Comparison of ENCODE assay signal across 8 cellular contexts in the genomic region with DNA sequence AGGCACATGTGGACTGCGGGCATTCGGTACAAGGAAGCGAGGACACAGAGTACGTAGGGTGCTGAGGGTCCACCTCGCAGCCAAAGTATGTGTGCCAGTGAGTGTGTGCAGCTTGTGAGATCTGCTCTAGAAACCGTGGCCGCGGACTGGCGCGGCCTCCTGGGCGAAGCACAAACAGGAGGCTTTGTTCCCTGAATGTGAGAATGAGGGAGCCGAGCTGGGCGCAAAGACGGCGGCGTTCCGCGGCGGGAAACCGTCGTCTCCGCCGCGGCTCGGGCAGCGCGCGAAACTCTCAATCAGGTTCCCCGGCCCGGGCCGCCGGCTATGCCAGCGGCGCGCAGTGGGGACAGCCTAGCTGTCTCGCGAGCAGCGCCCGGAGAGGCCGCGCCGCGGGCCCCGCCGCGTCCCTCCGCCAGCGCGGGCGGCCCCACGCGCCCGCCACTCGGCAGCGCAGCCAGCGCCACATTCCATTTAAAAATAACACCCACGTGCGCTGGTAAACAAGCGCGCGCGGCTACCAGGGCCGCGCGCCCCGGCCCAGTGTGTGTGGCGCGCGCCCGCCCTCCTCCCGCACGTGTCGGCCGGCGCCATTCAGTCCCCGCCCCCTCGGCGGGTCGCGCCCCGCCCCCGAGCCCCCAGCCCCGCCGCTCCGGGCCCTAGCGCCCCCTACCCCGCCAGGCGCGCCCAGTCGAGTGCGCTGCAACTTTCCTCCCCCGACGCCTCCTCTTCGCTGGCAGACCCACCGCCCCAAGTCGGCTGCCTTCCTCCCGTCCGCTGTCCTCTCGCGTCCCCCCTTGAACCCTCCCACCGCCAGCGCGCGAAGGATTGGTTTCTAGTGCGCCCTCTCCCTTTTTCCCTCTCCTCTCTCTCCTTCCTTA. TPM values are rescaled to one million over a fixed set of nuclear protein-coding genes. Genes with fewer than 3 reads are reported as not detected.
A peak's percentile ranks its signal among the peaks of the same experiment; 100 is the strongest.
DNase-seq lines count a peak whose midpoint lies in the region; ATAC-seq lines count a peak whose summit lies in the region.

No MANE protein-coding gene starts in this region.

- DNase-seq in DMS114 treated with DMSO at 0.1 percent for 48 hours (lab: John Stamatoyannopoulos, UW; ENCODE audit: unreplicated experiment), result peak; percentile 46
- DNase-seq in HuH-7 (ENCODE audit: low spot score), result peak; percentile 80
- DNase-seq in RPMI7951 (ENCODE audit: low read depth), result peak; percentile 70
- peak; percentile 74 for DNase-seq in activated T-helper 9 cell treated with anti-CD3 and anti-CD28 coated beads, Interleukin-2, amount 50 U/mL, for 16 hours (ENCODE audit: low read depth)
- peak; percentile 48 for DNase-seq in fibroblast of peridontal ligament (ENCODE audit: extremely low read depth)
- DNase-seq in naive thymus-derived CD8-positive, alpha-beta T cell, result peak in 9 of 10 donors; percentile 72 to 90 (median 82)
- DNase-seq in stimulated activated naive CD4-positive, alpha-beta T cell (lab: John Stamatoyannopoulos, UW), result peak; percentile 78 to 94 (median 86)

- peak overlapping the region; percentile 93 to 100 (median 98) for H3K27ac Mint-ChIP-seq in naive thymus-derived CD8-positive, alpha-beta T cell

- peaks cover 0 to 10% (median 0%) of the 10 kb centered on the region in 3 donors for H3K36me3 Mint-ChIP-seq in naive thymus-derived CD8-positive, alpha-beta T cell

- H3K9me3 Mint-ChIP-seq in naive thymus-derived CD8-positive, alpha-beta T cell, result no peaks in the 10 kb centered on the region

- ATAC-seq in naive thymus-derived CD8-positive, alpha-beta T cell, result peak; percentile 31 to 41
- no peak for ATAC-seq in HG03520 (IDR thresholded peaks at IDR 0.05; ENCODE audit: unreplicated experiment)

- peaks cover 0 to 7% (median 0%) of the 10 kb centered on the region in 5 donors for H3K27me3 Mint-ChIP-seq in naive thymus-derived CD8-positive, alpha-beta T cell

- peaks cover 9 to 26% (median 15%) of the 10 kb centered on the region in 4 donors for H3K4me1 Mint-ChIP-seq in naive thymus-derived CD8-positive, alpha-beta T cell

- H3K4me3 Mint-ChIP-seq in naive thymus-derived CD8-positive, alpha-beta T cell, result peak overlapping the region; percentile 90 to 98 (median 96)

- POLR2A ChIA-PET in naive thymus-derived CD8-positive, alpha-beta T cell (lab: Charles Lee), result interaction anchor here (0.6 to 2.9 kb wide), 22 partner anchors 16 to 1482 kb away, joined by 3 to 32 read pairs (median 4); a partner anchor contains a TSS

RNA-seq across cellular contexts. Expression of a gene that starts 3.0 kb away (rescaled TPM):
- total RNA-seq in RPMI7951 (2014; rRNA removed; shearing (Covaris generic)), result 16.2 and 19.0 TPM in 2 replicates
- total RNA-seq in naive thymus-derived CD8-positive, alpha-beta T cell, result 10 to 100 TPM; 23.2 to 24.4 TPM
- 10 to 100 TPM; 14.5 to 18.6 (median 14.7) TPM for polyA plus RNA-seq in naive thymus-derived CD8-positive, alpha-beta T cell
